ENCODE assay signal across 1 cellular context in the genomic region with DNA sequence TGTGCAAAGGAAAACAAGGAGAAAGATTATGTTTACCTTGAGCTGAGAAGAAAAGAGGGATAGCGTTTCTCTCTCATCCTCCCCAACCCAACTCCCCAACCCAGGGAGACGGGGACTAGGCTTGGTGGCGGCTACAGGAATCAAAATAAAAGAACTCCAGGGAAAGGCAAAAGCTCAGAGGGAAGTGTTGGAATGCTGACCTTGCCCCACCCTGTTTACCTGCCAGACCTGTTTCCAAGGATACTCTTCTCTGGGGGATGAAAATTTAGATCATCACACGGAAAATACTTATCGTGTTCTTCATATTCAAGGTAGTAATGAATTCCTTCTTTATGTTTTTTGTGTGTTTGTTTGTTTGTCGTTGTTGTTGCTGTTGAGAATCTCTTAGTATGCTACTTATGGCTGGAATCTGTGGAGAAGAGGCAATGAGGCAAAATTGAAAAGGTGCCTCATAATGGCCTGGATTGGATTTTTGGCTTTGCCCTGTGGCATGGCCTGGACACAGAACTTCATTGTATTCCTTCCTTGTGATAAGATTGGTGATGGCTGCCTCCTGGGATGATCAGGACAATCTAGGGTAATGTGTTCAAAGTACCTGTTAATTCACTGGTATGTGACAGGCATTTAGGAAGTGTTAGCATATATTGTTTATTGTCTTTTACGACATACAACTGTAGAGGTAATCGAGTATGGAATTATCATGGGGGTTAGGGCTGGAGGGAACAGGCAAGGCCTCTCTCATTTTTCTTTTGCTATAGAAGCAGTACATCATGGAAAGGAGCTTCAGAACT.
TF ChIP-seq lines count a peak whose summit lies in the region.

No MANE protein-coding gene starts in this region.

TF ChIP-seq in WTC11, 78 proteins besides CTCF, POLR2A, EP300 and RAD21 (continued from another document):
- TF ChIP-seq ELF4 (CRISPR knock-in tag; IDR thresholded peaks at IDR 0.05; ENCODE audit: low read depth) (no peak), NFE2L1 (CRISPR knock-in tag; IDR thresholded peaks at IDR 0.05) (no peak), ZNF671 (CRISPR knock-in tag; IDR thresholded peaks at IDR 0.05) (no peak), PRRX2 (CRISPR knock-in tag; IDR thresholded peaks at IDR 0.05) (no peak), FOXP1 (CRISPR knock-in tag; IDR thresholded peaks at IDR 0.05; ENCODE audit: borderline replicate concordance) (no peak)
